Comparison of ENCODE assay signal across 8 cellular contexts in the genomic region with DNA sequence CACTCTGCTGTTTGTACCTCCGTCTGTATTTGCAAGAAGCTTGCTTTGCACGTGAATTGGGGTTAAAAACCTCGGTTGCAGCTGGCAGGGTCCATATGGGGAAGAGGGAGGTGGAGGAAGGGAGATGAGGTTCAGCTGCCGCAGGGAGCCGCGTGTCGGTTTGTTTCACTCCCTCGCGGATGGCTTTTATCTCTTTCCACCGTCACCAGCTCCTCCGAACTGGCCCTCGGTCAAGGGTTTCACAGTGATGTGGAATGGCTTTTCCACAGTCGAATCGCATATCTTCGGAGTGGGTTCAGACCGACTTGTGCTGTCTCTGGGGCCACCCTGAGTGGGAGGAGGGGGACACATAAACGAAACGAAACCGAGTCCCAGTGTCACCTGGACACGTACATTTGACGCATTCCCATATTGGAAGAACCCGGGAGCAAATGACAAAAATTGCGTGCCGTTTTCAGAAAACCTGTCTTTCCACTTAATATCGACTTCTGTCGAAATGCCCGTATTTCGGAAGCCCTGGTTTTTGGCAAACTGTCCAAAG. TPM values are rescaled to one million over a fixed set of nuclear protein-coding genes. Genes with fewer than 3 reads are reported as not detected.
DNase-seq lines count a peak whose midpoint lies in the region; ATAC-seq and TF ChIP-seq lines count a peak whose summit lies in the region.

No MANE protein-coding gene starts in this region.

- POLR2A ChIA-PET in BJ (lab: Charles Lee): no interaction called here

- no peak for DNase-seq in BJ (ENCODE audit: low read depth)
- DNase-seq in H7: peak; percentile 31
- DNase-seq in RKO (ENCODE audit: low spot score): peak; percentile 15
- DNase-seq in astrocyte of the cerebellum (ENCODE audit: low read depth): no peak
- DNase-seq in gastrocnemius medialis: peak in 1 of 2 donors; percentile 16
- no peak for DNase-seq in NCI-H2029 (lab: John Stamatoyannopoulos, UW)
- no peak for DNase-seq in NCI-H187 treated with DMSO at 0.1 percent for 48 hours (lab: John Stamatoyannopoulos, UW)

- intact Hi-C loops in gastrocnemius medialis (cut with DNase I; ENCODE audit: low total_unique reads): loop anchor here (5.0 kb wide), 4 partner anchors 56 to 379 kb away; a partner anchor contains a TSS

- H3K4me3 ChIP-seq in BJ (ENCODE audit: low read depth, low read length) (peak overlapping the region; percentile 68), H7 (ENCODE audit: insufficient read depth, low read depth, low read length) (peak overlapping the region; percentile 69), astrocyte of the cerebellum (ENCODE audit: low read depth, low read length) (peak overlapping the region; percentile 68), iPS-11a (ENCODE audit: low read depth, low read length) (peak overlapping the region; percentile 72), gastrocnemius medialis (peak overlapping the region; percentile 66 to 83 (median 81))

- CTCF ChIA-PET in BJ (lab: Yijun Ruan, JAX): interaction anchor here (1.3 kb wide), 1 partner anchor 18 kb away, joined by 3 read pairs; no protein-coding TSS in a partner anchor

- TF ChIP-seq CTCF in BJ (IDR thresholded peaks at IDR 0.05; ENCODE audit: insufficient read depth, low read depth, low read length) (no peak), astrocyte of the cerebellum (IDR thresholded peaks at IDR 0.05; ENCODE audit: low read depth, low read length, missing control alignments) (no peak), gastrocnemius medialis (IDR thresholded peaks at IDR 0.05 in 4 of 5, conservative IDR thresholded peaks at IDR 0.05 in 1 of 5) (no peak)

- ATAC-seq in gastrocnemius medialis: peak; percentile 22 to 44

- H3K27ac ChIP-seq in gastrocnemius medialis: peak overlapping the region; percentile 89 to 94 (median 91)

- TF ChIP-seq POLR2A in gastrocnemius medialis (IDR thresholded peaks at IDR 0.05): no peak

- 0 out of 2 replicates have a peak, but pooled peaks cover 3% of the 10 kb centered on the region for H3K27me3 ChIP-seq in BJ (ENCODE audit: control insufficient read depth, insufficient read depth, low read length)
- no peaks in the 10 kb centered on the region; the same call in 1 of the 2 replicates for H3K27me3 ChIP-seq in H7 (ENCODE audit: control insufficient read depth, insufficient read depth, low read length)
- no peaks in the 10 kb centered on the region for H3K27me3 ChIP-seq in gastrocnemius medialis

- H3K4me1 ChIP-seq in gastrocnemius medialis: peaks cover 0 to 5% of the 10 kb centered on the region in 2 donors

- in situ Hi-C loops in astrocyte of the cerebellum (cut with HindIII; ENCODE audit: low sequenced_read_pairs) (no loop called here), gastrocnemius medialis (cut with MboI; ENCODE audit: low sequenced_read_pairs in 4 of 4) (no loop called here)

- H3K36me3 ChIP-seq in BJ (ENCODE audit: control insufficient read depth, insufficient read depth, low read length) (no peaks in the 10 kb centered on the region), H7 (replicated peaks; ENCODE audit: control insufficient read depth, insufficient read depth, low read length) (no peaks in the 10 kb centered on the region; the same call in 1 of the 2 replicates), gastrocnemius medialis (no peaks in the 10 kb centered on the region)

- H3K9me3 ChIP-seq in gastrocnemius medialis: no peaks in the 10 kb centered on the region

RNA-seq across cellular contexts. Expression of a gene that starts 0.9 kb away (rescaled TPM):
- polyA plus RNA-seq in BJ (2011; rRNA removed): 2.2 and 4.6 TPM in 2 replicates
- polyA minus RNA-seq in BJ (2011; rRNA and poly(A)+ RNA removed): 4.8 and 5.1 TPM in 2 replicates
- total RNA-seq in H7 (2014; rRNA removed; shearing (Covaris generic)): 12.8 and 13.6 TPM in 2 replicates
- 10 to 100 TPM in 2 of 4 donors, 1 to 10 TPM in 2; 9.2 to 12.4 (median 9.8) TPM for total RNA-seq in gastrocnemius medialis

RNA-seq across cellular contexts. Expression of a gene that starts 59.7 kb away (rescaled TPM):
- polyA plus RNA-seq in BJ (2011; rRNA removed): 0.10 and 0.17 TPM in 2 replicates
- 0.14 TPM in 1 of 2 replicates, not detected in the other for polyA minus RNA-seq in BJ (2011; rRNA and poly(A)+ RNA removed)
- 0.44 and 0.94 TPM in 2 replicates for total RNA-seq in H7 (2014; rRNA removed; shearing (Covaris generic))
- total RNA-seq in gastrocnemius medialis: 1 to 10 TPM in 1 of 4 donors, under 1 TPM in 2, not detected in 1; 0.16 to 1.3 (median 0.56) TPM

Comparison
In these comparisons a context has a peak if more than half of its experiments do, and no peak if none do; other contexts are left out.
1. DNase-seq: peak in H7 (single experiment) and RKO (single experiment); none in BJ (single experiment), astrocyte of the cerebellum (single experiment), NCI-H2029 (single experiment) and NCI-H187 treated with DMSO at 0.1 percent for 48 hours (single experiment).
2. Peak in every context shown above with its lines, with median percentiles within 50 percentile points of each other: H3K4me3 ChIP-seq.